10 cellular contexts compared by ENCODE assay signal in genomic region chrX:153635788-153636668, GRCh38. TPM values are rescaled to one million over a fixed set of nuclear protein-coding genes. Genes with fewer than 3 reads are reported as not detected.
A peak's percentile ranks its signal among the peaks of the same experiment; 100 is the strongest.
DNase-seq lines count a peak whose midpoint lies in the region; ATAC-seq and TF ChIP-seq lines count a peak whose summit lies in the region.
"Had no signal": no experiment of that assay in that cellular context is flagged by ENCODE, and none has a peak within 500 bp of the region (broad histone marks: within the 10 kb centered on the region; RNA-seq: fewer than 3 reads in every experiment).

No MANE protein-coding gene starts in this region.

- H3K4me3 Mint-ChIP-seq in CD8-positive, alpha-beta T cell: no peak overlapping the region
- H3K4me3 Mint-ChIP-seq: stimulated activated naive CD8-positive, alpha-beta T cell treated with anti-CD3 and anti-CD28 coated beads, Interleukin-15, Interleukin-2, amounts not matched to agents 100 ng/mL and 50 ng/mL, for 24 hours had no signal

- no peaks in the 10 kb centered on the region for H3K4me1 ChIP-seq in CD8-positive, alpha-beta T cell (ENCODE audit: insufficient read depth, low read length)
- H3K4me1 ChIP-seq in foreskin keratinocyte: no peaks in the 10 kb centered on the region

- no peaks in the 10 kb centered on the region for H3K27me3 ChIP-seq in CD8-positive, alpha-beta T cell (ENCODE audit: insufficient read depth, low read length)
- peaks cover 21% of the 10 kb centered on the region for H3K27me3 ChIP-seq in foreskin keratinocyte

- no peak for TF ChIP-seq CTCF in CD8-positive, alpha-beta T cell (IDR thresholded peaks at IDR 0.05)
- TF ChIP-seq CTCF in foreskin keratinocyte (conservative IDR thresholded peaks at IDR 0.05): peak; percentile 63

- H3K27me3 Mint-ChIP-seq in CD8-positive, alpha-beta T cell (ENCODE audit: low read depth): peaks cover 3% of the 10 kb centered on the region

- H3K4me3 ChIP-seq in CD8-positive, alpha-beta T cell (ENCODE audit: low read depth, low read length): no peak overlapping the region
- H3K4me3 ChIP-seq: heart left ventricle had no signal

- H3K9me3 ChIP-seq in CD8-positive, alpha-beta T cell (ENCODE audit: low read length): no peaks in the 10 kb centered on the region

- no peaks in the 10 kb centered on the region for H3K36me3 Mint-ChIP-seq in CD8-positive, alpha-beta T cell

- no peak overlapping the region for H3K27ac ChIP-seq in CD8-positive, alpha-beta T cell (ENCODE audit: low read depth, low read length)
- H3K27ac ChIP-seq in foreskin keratinocyte: no peak overlapping the region
- H3K27ac ChIP-seq: heart left ventricle had no signal

- no peak for DNase-seq in CD8-positive, alpha-beta T cell
- DNase-seq in RPMI7951 (ENCODE audit: low read depth) (peak; percentile 1), foreskin keratinocyte (no peak), COR-L47 (lab: John Stamatoyannopoulos, UW) (no peak)
- DNase-seq in activated effector memory CD4-positive, alpha-beta T cell treated with Interleukin-2 at 50 U/mL for 16 hours: no peak

- H3K9me3 Mint-ChIP-seq in CD8-positive, alpha-beta T cell: peaks cover 2% of the 10 kb centered on the region
- H3K9me3 Mint-ChIP-seq: stimulated activated naive CD8-positive, alpha-beta T cell treated with anti-CD3 and anti-CD28 coated beads, Interleukin-15, Interleukin-2, amounts not matched to agents 100 ng/mL and 50 ng/mL, for 24 hours had no signal

- peak; percentile 52 for ATAC-seq in CD8-positive, alpha-beta T cell
- ATAC-seq in GM18867 (IDR thresholded peaks at IDR 0.05; ENCODE audit: unreplicated experiment) (peak; percentile 70), foreskin keratinocyte (peak; percentile 78), HG03520 (IDR thresholded peaks at IDR 0.05; ENCODE audit: unreplicated experiment) (no peak), GM19397 (IDR thresholded peaks at IDR 0.05; ENCODE audit: unreplicated experiment) (no peak)

- H3K36me3 ChIP-seq in CD8-positive, alpha-beta T cell (ENCODE audit: insufficient read depth, low read length): no peaks in the 10 kb centered on the region
- H3K36me3 ChIP-seq: heart left ventricle had no signal

- CTCF ChIA-PET in CD8-positive, alpha-beta T cell (lab: Charles Lee): interaction anchor here (0.7 to 1.7 kb wide), 5 partner anchors 12 to 97 kb away, joined by 3 to 8 read pairs (median 4); no protein-coding TSS in a partner anchor

- H3K4me1 Mint-ChIP-seq in CD8-positive, alpha-beta T cell (ENCODE audit: low read depth): no peaks in the 10 kb centered on the region

- POLR2A ChIA-PET in CD8-positive, alpha-beta T cell (lab: Charles Lee): no interaction called here

- intact Hi-C loops in CD8-positive, alpha-beta T cell (cut with DNase I, micrococcal nuclease): no loop called here

- no peak overlapping the region for H3K27ac Mint-ChIP-seq in CD8-positive, alpha-beta T cell
- H3K27ac Mint-ChIP-seq: stimulated activated naive CD8-positive, alpha-beta T cell treated with anti-CD3 and anti-CD28 coated beads, Interleukin-15, Interleukin-2, amounts not matched to agents 100 ng/mL and 50 ng/mL, for 24 hours had no signal

RNA-seq across cellular contexts. Expression of gene DUSP9, which starts 11.0 kb away (rescaled TPM):
- not detected for total RNA-seq in CD8-positive, alpha-beta T cell
- 0.20 TPM in 1 of 2 replicates, not detected in the other for total RNA-seq in RPMI7951 (2014; rRNA removed; shearing (Covaris generic))
- 1.3 and 1.7 TPM in 2 replicates for total RNA-seq in foreskin keratinocyte
- polyA plus RNA-seq in foreskin keratinocyte: 1.2 and 1.4 TPM in 2 replicates

RNA-seq across cellular contexts. Expression of gene CCNQ, which starts 37.1 kb away (rescaled TPM):
- 10 to 100 TPM; 12.7 to 15.5 TPM for total RNA-seq in CD8-positive, alpha-beta T cell
- total RNA-seq in RPMI7951 (2014; rRNA removed; shearing (Covaris generic)): 27.2 and 28.1 TPM in 2 replicates
- total RNA-seq in foreskin keratinocyte: 39.9 and 49.6 TPM in 2 replicates
- 46.9 and 57.6 TPM in 2 replicates for polyA plus RNA-seq in foreskin keratinocyte

RNA-seq across cellular contexts. Expression of gene PNCK, which starts 37.6 kb away (rescaled TPM):
- under 1 TPM; 0.44 to 0.68 TPM for total RNA-seq in CD8-positive, alpha-beta T cell
- not detected in 2 replicates for total RNA-seq in RPMI7951 (2014; rRNA removed; shearing (Covaris generic))
- total RNA-seq in foreskin keratinocyte: not detected in 2 replicates
- 0.07 and 0.15 TPM in 2 replicates for polyA plus RNA-seq in foreskin keratinocyte

RNA-seq across cellular contexts. Expression of gene SLC6A8, which starts 51.7 kb away (rescaled TPM):
- total RNA-seq in CD8-positive, alpha-beta T cell: 1 to 10 TPM; 2.7 to 2.9 TPM
- total RNA-seq in RPMI7951 (2014; rRNA removed; shearing (Covaris generic)): 4.7 and 5.2 TPM in 2 replicates
- total RNA-seq in foreskin keratinocyte: 40.0 and 43.4 TPM in 2 replicates
- polyA plus RNA-seq in foreskin keratinocyte: 34.2 and 34.8 TPM in 2 replicates

Comparison
In these comparisons a context has a peak if more than half of its experiments do, and no peak if none do; other contexts are left out.
1. ATAC-seq: peak in CD8-positive, alpha-beta T cell (single experiment), GM18867 (single experiment) and foreskin keratinocyte (single experiment); none in HG03520 (single experiment) and GM19397 (single experiment).